Comparison of ENCODE assay signal across 13 cellular contexts in genomic region chr11:83613767-83614121, GRCh38.
DNase-seq lines count a peak whose midpoint lies in the region; ATAC-seq and TF ChIP-seq lines count a peak whose summit lies in the region.
"Had no signal": no experiment of that assay in that cellular context is flagged by ENCODE, and none has a peak within 500 bp of the region (broad histone marks: within the 10 kb centered on the region; RNA-seq: fewer than 3 reads in every experiment).

No MANE protein-coding gene starts in this region.

- no peak overlapping the region for H3K23ac ChIP-seq in mesendoderm (ENCODE audit: low read length)

- H3K36me3 ChIP-seq in vagina (no peaks in the 10 kb centered on the region), mesendoderm (ENCODE audit: control insufficient read depth, insufficient read depth, low read length) (no peaks in the 10 kb centered on the region)
- no peaks in the 10 kb centered on the region for H3K36me3 ChIP-seq in CD8-positive, alpha-beta T cell (ENCODE audit: insufficient read depth, low read length)
- H3K36me3 ChIP-seq: breast epithelium had no signal

- POLR2A ChIA-PET in CD8-positive, alpha-beta T cell (lab: Charles Lee): no interaction called here

- H3K4me1 ChIP-seq in vagina (no peaks in the 10 kb centered on the region), mesendoderm (ENCODE audit: control insufficient read depth, low read depth, low read length) (peaks cover 3% of the 10 kb centered on the region)
- no peaks in the 10 kb centered on the region for H3K4me1 ChIP-seq in CD8-positive, alpha-beta T cell (ENCODE audit: insufficient read depth, low read length)
- H3K4me1 ChIP-seq: breast epithelium, psoas muscle had no signal

- no peaks in the 10 kb centered on the region for H3K27me3 Mint-ChIP-seq in CD8-positive, alpha-beta T cell (ENCODE audit: low read depth)

- H3K56ac ChIP-seq in mesendoderm (ENCODE audit: low read length): no peak overlapping the region

- no peaks in the 10 kb centered on the region for H3K79me1 ChIP-seq in mesendoderm (ENCODE audit: low read length)

- DNase-seq in GF-D8 (lab: John Stamatoyannopoulos, UW) (no peak), vagina (ENCODE audit: extremely low spot score in 2 of 2) (no peak), mesendoderm (no peak)
- DNase-seq in CD8-positive, alpha-beta T cell: no peak
- DNase-seq: activated naive CD4-positive, alpha-beta T cell treated with anti-CD3 and anti-CD28 coated beads for 36 hours; NCI-H446; psoas muscle; stimulated activated CD4-positive, alpha-beta T cell treated with anti-CD3 and anti-CD28 coated beads, Interleukin-1b, Interleukin-23, amount 100 ng/mL, for 48 hours had no signal

- H3K9me3 Mint-ChIP-seq in CD8-positive, alpha-beta T cell: peaks cover 3% of the 10 kb centered on the region
- H3K9me3 Mint-ChIP-seq: activated naive CD4-positive, alpha-beta T cell treated with anti-CD3 and anti-CD28 coated beads for 36 hours had no signal

- no peak overlapping the region for H3K4ac ChIP-seq in mesendoderm (ENCODE audit: low read depth, low read length)

- H4K8ac ChIP-seq in mesendoderm (ENCODE audit: low read depth, low read length): no peak overlapping the region

- H2BK5ac ChIP-seq in mesendoderm (ENCODE audit: low read length): no peak overlapping the region

- H3K4me3 Mint-ChIP-seq in CD8-positive, alpha-beta T cell: no peak overlapping the region
- H3K4me3 Mint-ChIP-seq: activated naive CD4-positive, alpha-beta T cell treated with anti-CD3 and anti-CD28 coated beads for 36 hours had no signal

- H3K36me3 Mint-ChIP-seq in CD8-positive, alpha-beta T cell: no peaks in the 10 kb centered on the region

- intact Hi-C loops in vagina (cut with DNase I): no loop called here
- intact Hi-C loops in CD8-positive, alpha-beta T cell (cut with DNase I, micrococcal nuclease): loop anchor here in 1 of 2 experiments (5.0 kb wide), 1 partner anchor 1861 kb away; no protein-coding TSS in a partner anchor

- H3K9ac ChIP-seq in mesendoderm (ENCODE audit: low read length): no peak overlapping the region

- no peak for TF ChIP-seq POLR2A in vagina (IDR thresholded peaks at IDR 0.05)

- H3K27me3 ChIP-seq in vagina: no peaks in the 10 kb centered on the region
- no peaks in the 10 kb centered on the region for H3K27me3 ChIP-seq in CD8-positive, alpha-beta T cell (ENCODE audit: insufficient read depth, low read length)
- H3K27me3 ChIP-seq in mesendoderm (ENCODE audit: insufficient read depth, low read length, poor library complexity): no peaks in the 10 kb centered on the region
- H3K27me3 ChIP-seq: breast epithelium had no signal

- no peak overlapping the region for H2BK120ac ChIP-seq in mesendoderm (ENCODE audit: low read depth, low read length)

- H2BK15ac ChIP-seq in mesendoderm (replicated peaks; ENCODE audit: low read depth): no peak overlapping the region

- no peaks in the 10 kb centered on the region for H3K9me3 ChIP-seq in vagina
- H3K9me3 ChIP-seq in CD8-positive, alpha-beta T cell (ENCODE audit: low read length): no peaks in the 10 kb centered on the region
- H3K9me3 ChIP-seq: breast epithelium, psoas muscle had no signal

- TF ChIP-seq CTCF in vagina (IDR thresholded peaks at IDR 0.05): no peak
- no peak for TF ChIP-seq CTCF in CD8-positive, alpha-beta T cell (IDR thresholded peaks at IDR 0.05)

- H4K5ac ChIP-seq in mesendoderm (ENCODE audit: low read length): no peak overlapping the region

- WGBS in mesendoderm (ENCODE audit: extremely low coverage, insufficient coverage, low lambda C conversion rate): no CpG with 5 or more reads among the region's 2 CpGs

- H3K79me2 ChIP-seq in mesendoderm (ENCODE audit: control insufficient read depth, insufficient read depth, low read length): no peaks in the 10 kb centered on the region

- H3K4me1 Mint-ChIP-seq in CD8-positive, alpha-beta T cell (ENCODE audit: low read depth): no peaks in the 10 kb centered on the region

- H3K4me3 ChIP-seq in vagina (no peak overlapping the region), mesendoderm (ENCODE audit: low read length) (no peak overlapping the region)
- no peak overlapping the region for H3K4me3 ChIP-seq in CD8-positive, alpha-beta T cell (ENCODE audit: low read depth, low read length)
- H3K4me3 ChIP-seq: breast epithelium, psoas muscle had no signal

- H2AK5ac ChIP-seq in mesendoderm (ENCODE audit: low read length): no peak overlapping the region

- H3K18ac ChIP-seq in mesendoderm (ENCODE audit: low read length): no peak overlapping the region

- ATAC-seq in GM18508 (IDR thresholded peaks at IDR 0.05; ENCODE audit: insufficient read depth, unreplicated experiment) (peak; percentile 6), GM21360 (IDR thresholded peaks at IDR 0.05; ENCODE audit: unreplicated experiment) (peak; percentile 33), HG02870 (IDR thresholded peaks at IDR 0.05; ENCODE audit: unreplicated experiment) (peak; percentile 31), HG03460 (IDR thresholded peaks at IDR 0.05; ENCODE audit: unreplicated experiment) (peak; percentile 26)
- no peak for ATAC-seq in CD8-positive, alpha-beta T cell
- ATAC-seq: psoas muscle had no signal

- H3K27ac Mint-ChIP-seq in CD8-positive, alpha-beta T cell: no peak overlapping the region
- H3K27ac Mint-ChIP-seq: activated naive CD4-positive, alpha-beta T cell treated with anti-CD3 and anti-CD28 coated beads for 36 hours had no signal

- H3K4me2 ChIP-seq in mesendoderm (ENCODE audit: low read length): no peak overlapping the region

- no peak overlapping the region for H3K27ac ChIP-seq in vagina
- H3K27ac ChIP-seq in CD8-positive, alpha-beta T cell (ENCODE audit: low read depth, low read length): no peak overlapping the region
- no peak overlapping the region for H3K27ac ChIP-seq in mesendoderm (ENCODE audit: low read depth, low read length)
- H3K27ac ChIP-seq: breast epithelium, psoas muscle had no signal

- CTCF ChIA-PET in CD8-positive, alpha-beta T cell (lab: Charles Lee): no interaction called here
